ENCODE assay signal across 9 cellular contexts in genomic region chr11:1548221-1549070, GRCh38. TPM values are rescaled to one million over a fixed set of nuclear protein-coding genes. Genes with fewer than 3 reads are reported as not detected.
A peak's percentile ranks its signal among the peaks of the same experiment; 100 is the strongest.
DNase-seq lines count a peak whose midpoint lies in the region; ATAC-seq and TF ChIP-seq lines count a peak whose summit lies in the region.
"Had no signal": no experiment of that assay in that cellular context is flagged by ENCODE, and none has a peak within 500 bp of the region (broad histone marks: within the 10 kb centered on the region; RNA-seq: fewer than 3 reads in every experiment).

No MANE protein-coding gene starts in this region.

- CTCF ChIA-PET in Panc1 (lab: Charles Lee) (interaction anchor here (0.6 to 1.1 kb wide), 2 partner anchors 26 to 1344 kb away, joined by 3 to 6 read pairs; no protein-coding TSS in a partner anchor), GM10248 (lab: Yijun Ruan, JAX) (interaction anchor here (0.9 to 2.5 kb wide), 2 partner anchors 26 to 33 kb away, joined by 3 to 13 read pairs; no protein-coding TSS in a partner anchor)

- no peak overlapping the region for H3K9ac ChIP-seq in neural progenitor cell

- peak; percentile 56; the same call in 1 of the 2 replicates for ATAC-seq in Panc1
- no peak for ATAC-seq in GM21825 (IDR thresholded peaks at IDR 0.05; ENCODE audit: unreplicated experiment)
- ATAC-seq in HG03460 (IDR thresholded peaks at IDR 0.05; ENCODE audit: unreplicated experiment), result no peak
- no peak for ATAC-seq in HG03097 (IDR thresholded peaks at IDR 0.05; ENCODE audit: low FRiP score, unreplicated experiment)

- H3K36me3 ChIP-seq in Panc1 (ENCODE audit: control insufficient read depth, insufficient read depth, low read length) (no peaks in the 10 kb centered on the region; the same call in 1 of the 2 replicates), neural progenitor cell (no peaks in the 10 kb centered on the region)

- BruUV-seq in Panc1 (replicated peaks; lab: Mats Ljungman, UMichigan), result no TSS peak

- H3K27me3 Mint-ChIP-seq in neural progenitor cell (ENCODE audit: insufficient read depth, low read depth), result peaks cover 48% of the 10 kb centered on the region

- H3K79me2 ChIP-seq in neural progenitor cell (ENCODE audit: low read depth), result no peaks in the 10 kb centered on the region

- POLR2A ChIA-PET in Panc1 (lab: Charles Lee), result interaction anchor here (0.5 to 0.6 kb wide), 2 partner anchors 102 to 1464 kb away, joined by 4 to 9 read pairs; no protein-coding TSS in a partner anchor
- POLR2A ChIA-PET in GM10248 (lab: Yijun Ruan, JAX), result no interaction called here

- peak overlapping the region; percentile 10 for H3K4me3 Mint-ChIP-seq in neural progenitor cell

- H3K4me1 ChIP-seq in Panc1 (ENCODE audit: control insufficient read depth, insufficient read depth, low read length), result peaks cover 10% of the 10 kb centered on the region
- H3K4me1 ChIP-seq in neural progenitor cell, result peaks cover 13% of the 10 kb centered on the region

- H4K20me1 ChIP-seq in neural progenitor cell (ENCODE audit: low read depth), result peaks cover 15% of the 10 kb centered on the region

- H3K27me3 ChIP-seq in Panc1 (ENCODE audit: control insufficient read depth, insufficient read depth, low read length) (0 out of 2 replicates have a peak, but pooled peaks cover 2% of the 10 kb centered on the region), neural progenitor cell (peaks cover 85% of the 10 kb centered on the region)

- H2AFZ ChIP-seq in neural progenitor cell (replicated peaks), result no peak overlapping the region

- H3F3A ChIP-seq in neural progenitor cell (ENCODE audit: low read depth), result peaks cover 5% of the 10 kb centered on the region

- H3K27ac ChIP-seq in Panc1 (ENCODE audit: low read length) (no peak overlapping the region; the same call in 1 of the 2 replicates), neural progenitor cell (no peak overlapping the region)

- peak overlapping the region; percentile 20 to 29; a peak in 3 of 4 replicates for H3K4me3 ChIP-seq in Panc1 (ENCODE audit: low read depth in 2 of 2, low read length in 2 of 2)
- H3K4me3 ChIP-seq in foreskin fibroblast (ENCODE audit: low read depth in 1 of 2, low read length in 2 of 2), result no peak overlapping the region
- no peak overlapping the region for H3K4me3 ChIP-seq in neural progenitor cell

- DNase-seq in HPDE6-E6E7 (ENCODE audit: extremely low spot score), result peak; percentile 67
- peak; percentile 39 for DNase-seq in Panc1 (ENCODE audit: low read depth, low spot score)
- peak; percentile 24 to 68 for DNase-seq in foreskin fibroblast
- DNase-seq in neural progenitor cell (ENCODE audit: low spot score), result peak; percentile 56
- no peak for DNase-seq in GM10248 (ENCODE audit: extremely low spot score)

- no peaks in the 10 kb centered on the region for H3K36me3 Mint-ChIP-seq in neural progenitor cell

- H3K9me3 Mint-ChIP-seq in neural progenitor cell, result no peaks in the 10 kb centered on the region

- H3K9me3 ChIP-seq in Panc1 (ENCODE audit: control insufficient read depth, insufficient read depth, low read depth, low read length) (no peaks in the 10 kb centered on the region), neural progenitor cell (ENCODE audit: low read depth) (no peaks in the 10 kb centered on the region)

- H3K4me2 ChIP-seq in neural progenitor cell, result peak overlapping the region; percentile 61

- intact Hi-C loops in Panc1 (cut with micrococcal nuclease; ENCODE audit: unreplicated experiment), result loop anchor here (10.0 kb wide), 1 partner anchor 276 kb away; no protein-coding TSS in a partner anchor

- in situ Hi-C loops in Panc1 (cut with HindIII; ENCODE audit: low pct_unique_long_range_greater_than_20kb, low sequenced_read_pairs), result no loop called here

- H3K27ac Mint-ChIP-seq in neural progenitor cell, result no peak overlapping the region

- no peaks in the 10 kb centered on the region for H3K4me1 Mint-ChIP-seq in neural progenitor cell

- TF ChIP-seq CTCF in Panc1 (IDR thresholded peaks at IDR 0.05) (no peak), foreskin fibroblast (IDR thresholded peaks at IDR 0.05; ENCODE audit: low read depth, low read length) (no peak), neural progenitor cell (IDR thresholded peaks at IDR 0.05) (no peak), GM10248 (IDR thresholded peaks at IDR 0.05; ENCODE audit: control extremely low read depth, extremely low read depth, low read depth, missing control alignments) (no peak)

RNA-seq across cellular contexts. Expression of gene DUSP8, which starts 23.6 kb away (rescaled TPM):
- total RNA-seq in Panc1 (2021; ENCODE audit: unreplicated experiment) (5.5 TPM), neural progenitor cell (ENCODE audit: low replicate concordance) (0.09 and 0.28 TPM in 2 replicates)
- 8.9 TPM for polyA plus RNA-seq in Panc1 (2012; ENCODE audit: insufficient read length)

RNA-seq across cellular contexts. Expression of gene KRTAP5-1, which starts 36.6 kb away (rescaled TPM):
- total RNA-seq in Panc1 (2021; ENCODE audit: unreplicated experiment), result not detected
- polyA plus RNA-seq in Panc1 (2012; ENCODE audit: insufficient read length), result 1.0 TPM
- total RNA-seq in neural progenitor cell (ENCODE audit: low replicate concordance), result not detected in 2 replicates
- total RNA-seq: NCI-H460 had no signal

RNA-seq across cellular contexts. Expression of gene KRTAP5-2, which starts 49.6 kb away (rescaled TPM):
- total RNA-seq in Panc1 (2021; ENCODE audit: unreplicated experiment) (not detected), neural progenitor cell (ENCODE audit: low replicate concordance) (not detected in 2 replicates)
- polyA plus RNA-seq in Panc1 (2012; ENCODE audit: insufficient read length), result not detected
- total RNA-seq: NCI-H460 had no signal

RNA-seq across cellular contexts. Expression of gene KRTAP5-3, which starts 59.8 kb away (rescaled TPM):
- total RNA-seq in Panc1 (2021; ENCODE audit: unreplicated experiment) (not detected), neural progenitor cell (ENCODE audit: low replicate concordance) (not detected in 2 replicates)
- polyA plus RNA-seq in Panc1 (2012; ENCODE audit: insufficient read length), result not detected
- total RNA-seq: NCI-H460 had no signal

Comparison
In these comparisons a context has a peak if more than half of its experiments do, and no peak if none do; other contexts are left out.
1. H3K4me3 ChIP-seq: peak in Panc1 (2 of 2); none in foreskin fibroblast (0 of 2) and neural progenitor cell (single experiment).